ENCODE assay signal across 8 cellular contexts in genomic region chr12:46071769-46072624, GRCh38.
A peak's percentile ranks its signal among the peaks of the same experiment; 100 is the strongest.
DNase-seq lines count a peak whose midpoint lies in the region; ATAC-seq and TF ChIP-seq lines count a peak whose summit lies in the region.

No MANE protein-coding gene starts in this region.

- H3K36me3 ChIP-seq in KMS-11 (ENCODE audit: insufficient read depth) (no peaks in the 10 kb centered on the region), Peyer's patch (no peaks in the 10 kb centered on the region), thyroid gland (no peaks in the 10 kb centered on the region)

- peak overlapping the region; percentile 27 to 56 for H3K4me3 Mint-ChIP-seq in activated T-cell treated with anti-CD3 and anti-CD28 coated beads, Interleukin-2, amount 50 U/mL, for 72 hours

- DNase-seq in Daoy (ENCODE audit: low read depth), result peak; percentile 82
- peak; percentile 57 to 78 (median 66) for DNase-seq in Peyer's patch
- peak; percentile 69 to 72 for DNase-seq in activated T-cell treated with anti-CD3 and anti-CD28 coated beads, Interleukin-2, amount 50 U/mL, for 72 hours
- peak; percentile 81 for DNase-seq in fibroblast of the aortic adventitia (ENCODE audit: low read depth)
- DNase-seq in occipital lobe (lab: John Stamatoyannopoulos, UW), result peak; percentile 2
- peak; percentile 71 to 82 for DNase-seq in thyroid gland

- H3K27me3 ChIP-seq in KMS-11 (ENCODE audit: insufficient read depth, low read depth), result no peaks in the 10 kb centered on the region
- no peaks in the 10 kb centered on the region for H3K27me3 ChIP-seq in Peyer's patch
- H3K27me3 ChIP-seq in thyroid gland, result no peaks in the 10 kb centered on the region

- TF ChIP-seq POLR2A in Peyer's patch (IDR thresholded peaks at IDR 0.05) (no peak), thyroid gland (IDR thresholded peaks at IDR 0.05) (no peak)

- H3K4me1 ChIP-seq in KMS-11 (ENCODE audit: low read depth, poor library complexity, severe bottlenecking) (peaks cover 5% of the 10 kb centered on the region), Peyer's patch (no peaks in the 10 kb centered on the region), thyroid gland (peaks cover 0 to 7% of the 10 kb centered on the region in 2 donors)

- no peaks in the 10 kb centered on the region for H3K9me3 Mint-ChIP-seq in activated T-cell treated with anti-CD3 and anti-CD28 coated beads, Interleukin-2, amount 50 U/mL, for 72 hours

- ATAC-seq in GM21723 (IDR thresholded peaks at IDR 0.05; ENCODE audit: unreplicated experiment), result peak; percentile 95
- ATAC-seq in activated T-cell treated with anti-CD3 and anti-CD28 coated beads, Interleukin-2, amount 50 U/mL, for 72 hours (replicated peaks in 1 of 2), result peak; percentile 92 to 95

- H3K27me3 Mint-ChIP-seq in activated T-cell treated with anti-CD3 and anti-CD28 coated beads, Interleukin-2, amount 50 U/mL, for 72 hours (ENCODE audit: low read depth), result peaks cover 5% of the 10 kb centered on the region

- H3K36me3 Mint-ChIP-seq in activated T-cell treated with anti-CD3 and anti-CD28 coated beads, Interleukin-2, amount 50 U/mL, for 72 hours (ENCODE audit: insufficient read depth in 2 of 2), result no peaks in the 10 kb centered on the region

- H3K79me2 ChIP-seq in KMS-11 (ENCODE audit: insufficient read depth, low read depth), result no peaks in the 10 kb centered on the region

- 43 to 46% methylated on average over 8 of the region's 8 CpGs for WGBS in thyroid gland, 2 donors

- H4K20me1 ChIP-seq in KMS-11 (ENCODE audit: insufficient read depth), result no peaks in the 10 kb centered on the region

- TF ChIP-seq CTCF in KMS-11 (conservative IDR thresholded peaks at IDR 0.05; ENCODE audit: low read depth, low read length), result peak; percentile 99
- TF ChIP-seq CTCF in Peyer's patch (IDR thresholded peaks at IDR 0.05), result peak; percentile 73 to 94 (median 92)
- peak; percentile 100 for TF ChIP-seq CTCF in fibroblast of the aortic adventitia (IDR thresholded peaks at IDR 0.05; ENCODE audit: insufficient read depth, low read length)
- peak; percentile 75 to 96 (median 93) for TF ChIP-seq CTCF in thyroid gland (IDR thresholded peaks at IDR 0.05)

- H3K27ac ChIP-seq in KMS-11, result no peak overlapping the region
- no peak overlapping the region for H3K27ac ChIP-seq in Peyer's patch
- no peak overlapping the region for H3K27ac ChIP-seq in thyroid gland

- H3K27ac Mint-ChIP-seq in activated T-cell treated with anti-CD3 and anti-CD28 coated beads, Interleukin-2, amount 50 U/mL, for 72 hours, result peak overlapping the region; percentile 82

- H3K4me3 ChIP-seq in KMS-11 (IDR thresholded peaks at IDR 0.05; ENCODE audit: insufficient read depth, low read depth, low read length), result no peak overlapping the region
- no peak overlapping the region for H3K4me3 ChIP-seq in Peyer's patch
- H3K4me3 ChIP-seq in fibroblast of the aortic adventitia (ENCODE audit: low read depth, low read length), result no peak overlapping the region
- H3K4me3 ChIP-seq in thyroid gland (replicated peaks in 1 of 3), result no peak overlapping the region

- H3K9me3 ChIP-seq in Peyer's patch (no peaks in the 10 kb centered on the region), thyroid gland (no peaks in the 10 kb centered on the region)

- H3K9ac ChIP-seq in KMS-11, result no peak overlapping the region

- intact Hi-C loops in thyroid gland (cut with DNase I), result no loop called here

- peak overlapping the region; percentile 19; the same call in 1 of the 2 replicates for H3K4me2 ChIP-seq in KMS-11

- H2AFZ ChIP-seq in KMS-11 (ENCODE audit: low read depth), result peak overlapping the region; percentile 62

- H3K4me1 Mint-ChIP-seq in activated T-cell treated with anti-CD3 and anti-CD28 coated beads, Interleukin-2, amount 50 U/mL, for 72 hours (ENCODE audit: low read depth), result peaks cover 10% of the 10 kb centered on the region

Comparison
In these comparisons a context has a peak if more than half of its experiments do, and no peak if none do; other contexts are left out.
1. DNase-seq: peak in every context shown above with its lines; median percentile 82 in Daoy; 81 in fibroblast of the aortic adventitia; 76 in thyroid gland; 70 in activated T-cell treated with anti-CD3 and anti-CD28 coated beads, Interleukin-2, amount 50 U/mL, for 72 hours; 66 in Peyer's patch; 2 in occipital lobe.